11 cellular contexts compared by ENCODE assay signal in genomic region chr5:167489202-167489601, GRCh38.
DNase-seq lines count a peak whose midpoint lies in the region; ATAC-seq, FAIRE-seq and TF ChIP-seq lines count a peak whose summit lies in the region.
"Had no signal": no experiment of that assay in that cellular context is flagged by ENCODE, and none has a peak within 500 bp of the region (broad histone marks: within the 10 kb centered on the region; RNA-seq: fewer than 3 reads in every experiment).

No MANE protein-coding gene starts in this region.

- TF ChIP-seq POLR2A in H54 (IDR thresholded peaks at IDR 0.05; ENCODE audit: low read depth, low read length) = no peak
- no peak for TF ChIP-seq POLR2A in transverse colon (IDR thresholded peaks at IDR 0.05)

- TF ChIP-seq CTCF in foreskin fibroblast (IDR thresholded peaks at IDR 0.05; ENCODE audit: low read depth, low read length) (no peak), transverse colon (IDR thresholded peaks at IDR 0.05) (no peak)

- peak; percentile 90 for FAIRE-seq in H54 (lab: Jason Lieb, UNC)

- intact Hi-C loops in transverse colon (cut with DNase I; ENCODE audit: low total_unique reads) = no loop called here

- no peak overlapping the region for H3K27ac ChIP-seq in transverse colon

- no peaks in the 10 kb centered on the region for H3K36me3 ChIP-seq in transverse colon

- H3K9me3 ChIP-seq in transverse colon = no peaks in the 10 kb centered on the region

- peak; percentile 51 for ATAC-seq in GM18519 (IDR thresholded peaks at IDR 0.05; ENCODE audit: low FRiP score, unreplicated experiment)
- ATAC-seq in HG03571 (IDR thresholded peaks at IDR 0.05; ENCODE audit: unreplicated experiment) = no peak
- no peak for ATAC-seq in HG03196 (IDR thresholded peaks at IDR 0.05; ENCODE audit: unreplicated experiment)

- DNase-seq in H54 (ENCODE audit: insufficient read length, low spot score) (peak; percentile 12), HT1080 (ENCODE audit: low read depth) (peak; percentile 72), foreskin fibroblast (peak; percentile 3 to 25), NCI-H2196 (lab: John Stamatoyannopoulos, UW; ENCODE audit: unreplicated experiment) (no peak), transverse colon (no peak)
- DNase-seq: activated T-cell treated with anti-CD3 and anti-CD28 coated beads, Interleukin-2, amount 50 U/mL, for 1 hour; cortex of kidney; NCI-H748 treated with DMSO at 0.1 percent for 48 hours had no signal

- in situ Hi-C loops in transverse colon (cut with MboI; ENCODE audit: low pct_ligation_motif_present in 1 of 4, low pct_unique_long_range_greater_than_20kb in 1 of 4, low sequenced_read_pairs in 3 of 4) = no loop called here

- H3K27me3 ChIP-seq in transverse colon = no peaks in the 10 kb centered on the region

- no peaks in the 10 kb centered on the region for H3K4me1 ChIP-seq in transverse colon

- H3K4me3 ChIP-seq in foreskin fibroblast (ENCODE audit: low read depth in 1 of 2, low read length in 2 of 2) (no peak overlapping the region), transverse colon (no peak overlapping the region)

- no peak for TF ChIP-seq EP300 in transverse colon (IDR thresholded peaks at IDR 0.05; ENCODE audit: low read depth)

Comparison
In these comparisons a context has a peak if more than half of its experiments do, and no peak if none do; other contexts are left out.
1. DNase-seq: peak in H54 (single experiment), HT1080 (single experiment) and foreskin fibroblast (2 of 2); none in NCI-H2196 (single experiment) and transverse colon (single experiment).